ENCODE assay signal across 8 cellular contexts in the genomic region with DNA sequence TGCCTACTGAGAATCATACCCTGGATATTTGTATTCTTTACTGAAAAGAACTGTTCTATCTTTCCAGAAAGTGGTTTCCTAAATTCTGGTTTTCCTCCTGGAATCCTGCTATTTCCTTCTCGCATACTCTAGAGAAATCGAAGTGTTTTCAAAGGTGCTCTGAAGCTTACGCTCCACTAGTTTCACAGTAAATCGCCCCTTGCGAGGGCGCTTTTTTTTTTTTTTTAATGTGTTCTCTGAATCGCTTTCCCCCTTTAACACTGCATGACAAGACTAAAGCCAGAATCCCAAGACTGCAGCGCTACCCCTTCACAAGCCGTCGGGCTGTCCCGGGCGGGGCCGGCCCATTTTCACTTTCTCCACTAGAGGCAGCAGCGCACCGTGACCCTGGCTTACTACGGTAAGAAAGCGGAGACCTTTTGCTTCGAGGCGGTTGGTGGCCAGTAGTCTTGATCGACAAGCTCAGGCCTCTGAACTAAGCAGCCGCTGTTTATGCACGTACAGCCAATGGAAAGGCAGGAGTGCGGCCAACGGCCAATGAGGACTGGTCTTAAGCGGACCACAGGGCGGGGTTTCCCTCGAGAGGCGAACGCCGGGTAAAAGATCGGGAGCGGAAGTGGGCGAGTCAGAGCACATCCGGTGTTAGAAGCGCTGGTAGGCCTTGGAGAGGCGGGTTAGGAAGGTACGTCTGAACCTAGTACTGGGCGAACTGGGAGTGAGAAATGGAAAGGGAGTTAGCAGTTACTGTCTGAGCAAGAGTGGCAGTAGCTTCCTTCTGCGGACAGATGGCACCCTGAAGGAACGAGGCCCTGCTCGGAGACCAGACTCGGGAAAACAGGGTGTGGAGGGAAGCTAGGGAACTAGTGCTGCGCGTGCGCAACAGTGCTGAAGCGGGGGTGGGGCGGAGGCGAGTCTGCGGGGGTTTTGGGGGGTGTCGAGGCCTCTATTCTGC.
DNase-seq lines count a peak whose midpoint lies in the region; ATAC-seq and TF ChIP-seq lines count a peak whose summit lies in the region.

A gene with protein sequence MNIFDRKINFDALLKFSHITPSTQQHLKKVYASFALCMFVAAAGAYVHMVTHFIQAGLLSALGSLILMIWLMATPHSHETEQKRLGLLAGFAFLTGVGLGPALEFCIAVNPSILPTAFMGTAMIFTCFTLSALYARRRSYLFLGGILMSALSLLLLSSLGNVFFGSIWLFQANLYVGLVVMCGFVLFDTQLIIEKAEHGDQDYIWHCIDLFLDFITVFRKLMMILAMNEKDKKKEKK (plus strand): TSS at position 628 of the 952 bp plus-strand sequence. CDS start 10,937 bp downstream, outside the sequence.

- H3K4me3 ChIP-seq in AG04449 (ENCODE audit: low read depth, low read length) = peak within 1 kb of the TSS; percentile 91
- peak within 1 kb of the TSS; percentile 91 for H3K4me3 ChIP-seq in WI38 (ENCODE audit: low read depth, low read length)
- peak within 1 kb of the TSS; percentile 79 to 95 for H3K4me3 ChIP-seq in cardiac fibroblast (replicated peaks in 1 of 2; ENCODE audit: low read depth in 2 of 2, low read length in 2 of 2)

- TF ChIP-seq CTCF in AG04449 (IDR thresholded peaks at IDR 0.05; ENCODE audit: insufficient read depth, low read length, missing control alignments) (peak; percentile 91), WI38 (IDR thresholded peaks at IDR 0.05; ENCODE audit: low read depth, low read length) (peak; percentile 86), cardiac fibroblast (IDR thresholded peaks at IDR 0.05; ENCODE audit: low read depth, low read length) (peak; percentile 97)

- ATAC-seq in GM18870 (IDR thresholded peaks at IDR 0.05; ENCODE audit: unreplicated experiment) = peak; percentile 92
- ATAC-seq in HG03139 (IDR thresholded peaks at IDR 0.05; ENCODE audit: unreplicated experiment) = peak; percentile 92

- CTCF ChIA-PET in AG04449 (lab: Yijun Ruan, JAX) = interaction anchor here (0.6 to 3.8 kb wide), 51 partner anchors 9 to 131 kb away, joined by 3 to 40 read pairs (median 5); no protein-coding TSS in a partner anchor

- DNase-seq in AG04449 (ENCODE audit: low read depth, low spot score) (peak; percentile 100), NCI-H2227 (lab: John Stamatoyannopoulos, UW; ENCODE audit: unreplicated experiment) (peak; percentile 98), cardiac fibroblast (ENCODE audit: low read depth in 2 of 2) (peak; percentile 100), iPS-NIHi7 (ENCODE audit: extremely low spot score) (peak; percentile 98), smooth muscle cell of the brain vasculature (ENCODE audit: low read depth, low spot score) (peak; percentile 100)

- POLR2A ChIA-PET in AG04449 (lab: Yijun Ruan, JAX) = interaction anchor here (0.6 to 1.6 kb wide), 30 partner anchors 8 to 418 kb away, joined by 3 to 12 read pairs (median 4); a partner anchor contains a TSS

Comparison
In these comparisons a context has a peak if more than half of its experiments do, and no peak if none do; other contexts are left out.
1. Peak in every context shown above with its lines: DNase-seq, ATAC-seq and H3K4me3 ChIP-seq.